In the genomic region with DNA sequence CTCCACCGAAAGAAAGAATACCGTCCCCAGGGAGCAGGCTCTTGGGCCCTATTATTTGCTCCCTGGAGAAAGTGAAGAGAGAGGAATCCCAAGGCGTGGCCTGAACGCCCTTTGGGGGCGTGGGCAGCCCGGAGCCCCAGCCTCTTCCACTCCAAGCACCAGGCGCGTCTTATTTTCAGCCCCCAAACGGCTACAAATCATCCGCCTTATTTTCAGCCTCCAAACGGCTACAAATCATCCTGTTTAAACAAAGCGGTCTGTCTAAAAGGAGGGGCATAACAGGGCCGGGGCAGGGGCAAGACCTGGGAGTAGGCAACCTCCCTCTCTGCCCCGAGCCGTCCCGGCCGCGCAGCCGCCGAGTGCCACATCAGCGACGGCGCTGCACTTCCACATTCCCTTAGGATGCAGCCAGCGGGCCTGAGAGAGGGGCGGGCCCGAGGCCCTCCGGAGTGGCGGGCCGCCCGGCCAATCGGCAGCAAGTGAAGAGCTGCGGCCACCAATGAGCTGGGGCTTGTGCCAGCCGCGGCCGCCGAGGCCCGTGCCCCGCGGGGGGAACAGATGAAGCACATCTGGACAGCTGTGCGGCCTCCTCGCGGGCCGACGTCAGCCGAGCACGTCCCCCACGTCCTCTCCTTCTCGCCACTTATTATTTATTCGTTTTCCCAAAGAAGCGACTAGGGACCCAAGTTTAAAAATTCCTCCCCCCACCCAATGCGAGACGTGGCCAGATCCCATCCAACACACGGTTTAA, we compare ENCODE assay signal across 8 cellular contexts. TPM values are rescaled to one million over a fixed set of nuclear protein-coding genes. Genes with fewer than 3 reads are reported as not detected.
A peak's percentile ranks its signal among the peaks of the same experiment; 100 is the strongest.
DNase-seq lines count a peak whose midpoint lies in the region; ATAC-seq, FAIRE-seq and TF ChIP-seq lines count a peak whose summit lies in the region.

TSS of gene TMEM45A (plus strand) at position 561 of the 751 bp plus-strand sequence. CDS start 62,593 bp downstream, outside the sequence.

- H3K9ac ChIP-seq in Loucy (ENCODE audit: low read depth, low read length, poor library complexity, severe bottlenecking) (peak within 1 kb of the TSS; percentile 44), neuronal stem cell (ENCODE audit: low read depth, low read length, poor library complexity) (no peak within 1 kb of the TSS)

- H3K9me3 ChIP-seq in Loucy (ENCODE audit: insufficient read depth, low read depth, low read length) = no peaks in the 10 kb centered on the region
- no peaks in the 10 kb centered on the region for H3K9me3 ChIP-seq in gastroesophageal sphincter
- no peaks in the 10 kb centered on the region for H3K9me3 ChIP-seq in neuronal stem cell (replicated peaks in 1 of 2; ENCODE audit: control insufficient read depth in 2 of 2, insufficient read depth in 1 of 2, low read depth in 1 of 2, low read length in 2 of 2)

- H2BK5ac ChIP-seq in neuronal stem cell (ENCODE audit: low read length) = peak within 1 kb of the TSS; percentile 67

- H2BK15ac ChIP-seq in neuronal stem cell (ENCODE audit: low read length) = no peak within 1 kb of the TSS

- H3K27me3 ChIP-seq in Loucy (ENCODE audit: insufficient read depth, low read length, poor library complexity, severe bottlenecking) (no peaks in the 10 kb centered on the region), gastroesophageal sphincter (no peaks in the 10 kb centered on the region), neuronal stem cell (ENCODE audit: control insufficient read depth in 3 of 3, insufficient read depth in 3 of 3, low read depth in 1 of 3, low read length in 3 of 3) (peaks cover 0 to 19% (median 0%) of the 10 kb centered on the region in 3 experiments)

- no peak within 1 kb of the TSS for H4K91ac ChIP-seq in neuronal stem cell (ENCODE audit: low read depth, low read length, poor library complexity)

- H3K4me1 ChIP-seq in Loucy (ENCODE audit: insufficient read depth, low read length, poor library complexity, severe bottlenecking) (no peaks in the 10 kb centered on the region), gastroesophageal sphincter (peaks cover 0 to 18% (median 0%) of the 10 kb centered on the region in 3 donors), neuronal stem cell (ENCODE audit: control insufficient read depth in 2 of 2, insufficient read depth in 1 of 2, low read depth in 1 of 2, low read length in 2 of 2) (peaks cover 1 to 2% of the 10 kb centered on the region in 2 donors)

- 0 to 2% methylated on average over 1 to 16 of the region's 53 CpGs for WGBS in gastroesophageal sphincter (ENCODE audit: low coverage in 1 of 2), 2 donors
- no CpG with 5 or more reads among the region's 53 CpGs for WGBS in neuronal stem cell (ENCODE audit: extremely low coverage in 2 of 2, insufficient read length in 2 of 2, insufficient replicate concordance in 1 of 2), 2 donors

- no peak for FAIRE-seq in H54 (lab: Jason Lieb, UNC)

- H3K4me2 ChIP-seq in Loucy (ENCODE audit: low read depth, low read length, poor library complexity, severe bottlenecking) = peak within 1 kb of the TSS; percentile 71
- peak within 1 kb of the TSS; percentile 64 for H3K4me2 ChIP-seq in neuronal stem cell (ENCODE audit: insufficient read depth, low read length, poor library complexity, severe bottlenecking)

- H3K9me2 ChIP-seq in Loucy (replicated peaks; ENCODE audit: low read depth, low read length) = no peaks in the 10 kb centered on the region

- H3K79me1 ChIP-seq in neuronal stem cell (ENCODE audit: low read depth, low read length) = no peaks in the 10 kb centered on the region

- H2BK12ac ChIP-seq in neuronal stem cell (ENCODE audit: low read length) = no peak within 1 kb of the TSS

- TF ChIP-seq POLR2A in H54 (IDR thresholded peaks at IDR 0.05; ENCODE audit: low read depth, low read length) = peak; percentile 64; the same call in 1 of the 2 replicates
- TF ChIP-seq POLR2A in gastroesophageal sphincter (IDR thresholded peaks at IDR 0.05) = peak; percentile 32 to 58

- H4K20me1 ChIP-seq in Loucy (ENCODE audit: insufficient read depth, low read length, poor library complexity, severe bottlenecking) = no peaks in the 10 kb centered on the region

- DNase-seq in ELF-1 (ENCODE audit: low read depth, low spot score) (peak; percentile 99), H54 (ENCODE audit: insufficient read length, low spot score) (peak; percentile 93), SHP77 treated with DMSO at 0.1 percent for 48 hours (lab: John Stamatoyannopoulos, UW) (peak; percentile 88), neuronal stem cell (ENCODE audit: low spot score) (peak; percentile 93), stromal cell of bone marrow (ENCODE audit: low read depth) (peak; percentile 90)
- DNase-seq in activated naive CD4-positive, alpha-beta T cell treated with Interleukin-2 at 50 U/mL for 16 hours = peak; percentile 68

- H3K14ac ChIP-seq in neuronal stem cell (ENCODE audit: low read length) = no peak within 1 kb of the TSS

- peak within 1 kb of the TSS; percentile 69 for H3K4me3 ChIP-seq in Loucy (ENCODE audit: low read length, poor library complexity, severe bottlenecking)
- H3K4me3 ChIP-seq in gastroesophageal sphincter = peak within 1 kb of the TSS; percentile 56 to 61
- peak within 1 kb of the TSS; percentile 53 to 84 for H3K4me3 ChIP-seq in neuronal stem cell (ENCODE audit: low read length in 2 of 2)

- no peak within 1 kb of the TSS for H3K4ac ChIP-seq in neuronal stem cell (ENCODE audit: low read length)

- peak within 1 kb of the TSS; percentile 71 for H3K18ac ChIP-seq in neuronal stem cell (ENCODE audit: low read length)

- no peak within 1 kb of the TSS for H2BK120ac ChIP-seq in neuronal stem cell (ENCODE audit: low read depth, low read length)

- H3K27ac ChIP-seq in gastroesophageal sphincter (peak within 1 kb of the TSS; percentile 78 to 88 (median 83)), neuronal stem cell (replicated peaks; ENCODE audit: low read length) (peak within 1 kb of the TSS; percentile 80)

- H3F3A ChIP-seq in Loucy (ENCODE audit: low read depth) = no peaks in the 10 kb centered on the region

- H2AFZ ChIP-seq in Loucy (ENCODE audit: low read length) = peak within 1 kb of the TSS; percentile 91
- H2AFZ ChIP-seq in neuronal stem cell (ENCODE audit: low read length) = peak within 1 kb of the TSS; percentile 92

- TF ChIP-seq EP300 in gastroesophageal sphincter (IDR thresholded peaks at IDR 0.05) = no peak

- H3K23ac ChIP-seq in neuronal stem cell (ENCODE audit: low read depth, low read length, poor library complexity) = no peak within 1 kb of the TSS

- H4K8ac ChIP-seq in neuronal stem cell (ENCODE audit: low read depth, low read length) = no peak within 1 kb of the TSS

- no peaks in the 10 kb centered on the region for H3K79me2 ChIP-seq in Loucy (ENCODE audit: insufficient read depth, low read length)

- peak; percentile 100 for ATAC-seq in gastroesophageal sphincter

- no peaks in the 10 kb centered on the region for H3K36me3 ChIP-seq in Loucy (ENCODE audit: insufficient read depth, low read length)
- no peaks in the 10 kb centered on the region for H3K36me3 ChIP-seq in gastroesophageal sphincter
- no peaks in the 10 kb centered on the region for H3K36me3 ChIP-seq in neuronal stem cell (replicated peaks in 1 of 2; ENCODE audit: control insufficient read depth in 2 of 2, insufficient read depth in 2 of 2, low read length in 2 of 2)

- TF ChIP-seq CTCF in Loucy (conservative IDR thresholded peaks at IDR 0.05; ENCODE audit: low read length) (no peak), gastroesophageal sphincter (IDR thresholded peaks at IDR 0.05) (no peak)

- H2AK5ac ChIP-seq in neuronal stem cell (ENCODE audit: low read depth, low read length) = no peak within 1 kb of the TSS

RNA-seq across cellular contexts. Expression of gene TMEM45A, which starts in this region (rescaled TPM):
- total RNA-seq in gastroesophageal sphincter = 10 to 100 TPM in 3 of 4 donors, 1 to 10 TPM in 1; 8.9 to 18.4 (median 17.6) TPM
- polyA plus RNA-seq in neuronal stem cell (2013, experiment 1 of 2) = 10.4 TPM
- polyA plus RNA-seq in neuronal stem cell (2013, experiment 2 of 2) = 10.0 TPM

Comparison
In these comparisons a context has a peak if more than half of its experiments do, and no peak if none do; other contexts are left out.
1. Peak in every context shown above with its lines: DNase-seq, ATAC-seq, H3K4me3 ChIP-seq and H3K27ac ChIP-seq.